Comparison of ENCODE assay signal across 22 cellular contexts in genomic region chr16:26824469-26824868, GRCh38.
"Had no signal": no experiment of that assay in that cellular context is flagged by ENCODE, and none has a peak within 500 bp of the region (broad histone marks: within the 10 kb centered on the region; RNA-seq: fewer than 3 reads in every experiment).

No MANE protein-coding gene starts in this region.

- FAIRE-seq: endothelial cell of umbilical vein, islet of Langerhans, keratinocyte had no signal

- H3K36me3 ChIP-seq: colonic mucosa, esophagus squamous epithelium, gastrocnemius medialis, heart right ventricle, left lung, lower lobe of right lung had no signal

- ATAC-seq: gastrocnemius medialis, heart right ventricle, left cardiac atrium, left lung, left ventricle myocardium superior, lower lobe of right lung, mucosa of descending colon had no signal

- H3K4me3 ChIP-seq: colonic mucosa, esophagus squamous epithelium, gastrocnemius medialis, heart right ventricle, left lung, lower lobe of right lung, mucosa of descending colon had no signal

- H3K9me3 ChIP-seq: colonic mucosa, esophagus squamous epithelium, gastrocnemius medialis, heart right ventricle, left lung, lower lobe of right lung, mucosa of descending colon had no signal

- DNase-seq: colonic mucosa; cortex of kidney; effector CD4-positive, alpha-beta T cell; effector memory CD4-positive, alpha-beta T cell; esophagus squamous epithelium; foreskin fibroblast; foreskin melanocyte; gastrocnemius medialis; glutamatergic neuron; head of caudate nucleus; heart right ventricle; hippocampal formation; left cardiac atrium; left lung; left ventricle myocardium superior; lower lobe of right lung; mesenchymal stem cell; mucosa of descending colon; naive B cell had no signal

- H3K4me1 ChIP-seq: colonic mucosa, gastrocnemius medialis, heart right ventricle, left lung, lower lobe of right lung had no signal

- H3K27ac ChIP-seq: colonic mucosa, esophagus squamous epithelium, gastrocnemius medialis, heart right ventricle, left lung, lower lobe of right lung had no signal

- H3K27me3 ChIP-seq: colonic mucosa, esophagus squamous epithelium, gastrocnemius medialis had no signal
